8 cellular contexts compared by ENCODE assay signal in the genomic region with DNA sequence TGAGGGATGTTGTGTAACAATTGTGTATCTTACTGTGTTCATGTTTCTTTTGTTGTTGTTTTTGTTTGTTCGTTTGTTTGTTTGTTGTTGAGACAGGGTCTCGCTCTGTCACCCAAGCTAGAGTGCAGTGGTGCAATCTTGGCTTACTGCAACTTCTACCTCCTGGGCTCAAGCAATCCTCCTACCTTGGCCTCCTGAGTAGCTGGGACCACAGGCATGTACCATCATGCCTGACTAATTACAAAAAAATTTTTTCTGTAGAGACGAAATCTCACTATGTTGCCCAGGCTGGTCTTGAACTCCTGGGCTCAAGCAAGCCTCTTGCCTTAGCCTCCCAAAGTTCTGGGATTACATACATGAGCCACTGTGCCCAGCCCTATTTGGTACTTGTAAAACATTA. TPM values are rescaled to one million over a fixed set of nuclear protein-coding genes. Genes with fewer than 3 reads are reported as not detected.
DNase-seq lines count a peak whose midpoint lies in the region; ATAC-seq, FAIRE-seq and TF ChIP-seq lines count a peak whose summit lies in the region.
"Not testable (repeated sequence)": the region's sequence is repeated elsewhere in the genome, so short reads cannot be mapped to it uniquely, and the experiment has no call there.
"Had no signal": no experiment of that assay in that cellular context is flagged by ENCODE, and none has a peak within 500 bp of the region (broad histone marks: within the 10 kb centered on the region; RNA-seq: fewer than 3 reads in every experiment).

No MANE protein-coding gene starts in this region.

- H4K5ac ChIP-seq in IMR-90 (ENCODE audit: low read depth, low read length), result not testable (repeated sequence)

- not testable (repeated sequence) for H3K14ac ChIP-seq in IMR-90 (replicated peaks; ENCODE audit: low read depth, low read length)

- BruUV-seq in IMR-90 (replicated peaks; lab: Mats Ljungman, UMichigan); Panc1 (replicated peaks; lab: Mats Ljungman, UMichigan): not testable (repeated sequence)

- not testable (repeated sequence) for H3K9ac ChIP-seq in IMR-90 (ENCODE audit: low read depth, low read length)

- not testable (repeated sequence) for H2BK5ac ChIP-seq in IMR-90 (ENCODE audit: low read depth, low read length, poor library complexity, severe bottlenecking)

- not testable (repeated sequence) for H3K4me1 ChIP-seq in IMR-90 (ENCODE audit: control insufficient read depth, insufficient read depth, low read length); Panc1 (ENCODE audit: control insufficient read depth, insufficient read depth, low read length); lower lobe of right lung
- peaks cover 14% of the 10 kb centered on the region for H3K4me1 ChIP-seq in testis

- not testable (repeated sequence) for H3K23ac ChIP-seq in IMR-90 (ENCODE audit: low read depth, low read length)

- H4K20me1 ChIP-seq in IMR-90 (ENCODE audit: insufficient read depth, low read length), result not testable (repeated sequence)

- H3K56ac ChIP-seq in IMR-90 (ENCODE audit: extremely low read depth, insufficient read depth, low read length), result not testable (repeated sequence)

- not testable (repeated sequence) for H3K4me2 ChIP-seq in IMR-90 (ENCODE audit: low read depth, low read length)

- not testable (repeated sequence) for ATAC-seq in IMR-90 (ENCODE audit: low read depth); lower lobe of right lung
- peak; percentile 43; the same call in 1 of the 2 replicates for ATAC-seq in Panc1

- not testable (repeated sequence) for H3K4me3 ChIP-seq in IMR-90 (ENCODE audit: insufficient read depth, low read depth, low read length); Panc1 (ENCODE audit: low read depth in 2 of 2, low read length in 2 of 2); brain microvascular endothelial cell (ENCODE audit: low read depth, low read length); lower lobe of right lung; testis

- not testable (repeated sequence) for H3K79me1 ChIP-seq in IMR-90 (ENCODE audit: low read depth in 1 of 2, low read length in 2 of 2)

- TF ChIP-seq POLR2A in GM12891 (IDR thresholded peaks at IDR 0.05; ENCODE audit: low read depth, low read length); IMR-90 (IDR thresholded peaks at IDR 0.05; ENCODE audit: low read depth, low read length); testis (IDR thresholded peaks at IDR 0.05): not testable (repeated sequence)

- H3K9me1 ChIP-seq in IMR-90 (ENCODE audit: insufficient read depth, low read length), result not testable (repeated sequence)

- not testable (repeated sequence) for TF ChIP-seq CTCF in IMR-90 (conservative IDR thresholded peaks at IDR 0.05; ENCODE audit: low read depth, low read length); Panc1 (IDR thresholded peaks at IDR 0.05); brain microvascular endothelial cell (IDR thresholded peaks at IDR 0.05; ENCODE audit: low read depth, low read length, missing control alignments); lower lobe of right lung (IDR thresholded peaks at IDR 0.05); testis (IDR thresholded peaks at IDR 0.05)

- not testable (repeated sequence) for H2AFZ ChIP-seq in IMR-90 (replicated peaks; ENCODE audit: low read length, poor library complexity)

- not testable (repeated sequence) for H2AK9ac ChIP-seq in IMR-90 (replicated peaks; ENCODE audit: low read depth, low read length, poor library complexity)

- dilution Hi-C loops in IMR-90 (cut with HindIII; ENCODE audit: low sequenced_read_pairs, unreplicated experiment), result not testable (repeated sequence)

- POLR2A ChIA-PET in IMR-90 (lab: Charles Lee; ENCODE audit: unreplicated experiment), result interaction anchor here (0.6 kb wide), 2 partner anchors 10 to 52 kb away, joined by 4 read pairs; no protein-coding TSS in a partner anchor
- POLR2A ChIA-PET in Panc1 (lab: Charles Lee), result not testable (repeated sequence)

- H4K8ac ChIP-seq in IMR-90 (ENCODE audit: low read depth in 2 of 2, low read length in 2 of 2), result 0 out of 4 replicates have a peak overlapping the region, but pooled peaks of 1 of the 2 experiments have one; percentile 35

- CTCF ChIA-PET in IMR-90 (lab: Yijun Ruan, JAX); Panc1 (lab: Charles Lee): not testable (repeated sequence)

- 50% methylated on average over 1 of the region's 3 CpGs; no CpG with 5 or more reads in 1 of the 2 experiments for WGBS in IMR-90 (ENCODE audit: extremely low coverage in 2 of 2, insufficient read length in 1 of 2), 2 experiments
- WGBS in testis, 2 donors, result 75 to 84% methylated on average over 3 of the region's 3 CpGs

- H3K27ac ChIP-seq in IMR-90 (ENCODE audit: insufficient read depth, low read length); Panc1 (ENCODE audit: low read length); brain microvascular endothelial cell: not testable (repeated sequence)
- H3K27ac ChIP-seq in lower lobe of right lung (peak overlapping the region; percentile 5), testis (peak overlapping the region; percentile 23 to 68)

- not testable (repeated sequence) for H2AK5ac ChIP-seq in IMR-90 (ENCODE audit: low read depth, low read length)

- not testable (repeated sequence) for H4K91ac ChIP-seq in IMR-90 (ENCODE audit: insufficient read depth, low read depth, low read length)

- FAIRE-seq in GM12891 (lab: Jason Lieb, UNC), result peak; percentile 59

- H3K9me3 ChIP-seq in IMR-90 (ENCODE audit: control insufficient read depth, insufficient read depth, low read length); Panc1 (ENCODE audit: control insufficient read depth, insufficient read depth, low read depth, low read length); lower lobe of right lung; testis: not testable (repeated sequence)

- not testable (repeated sequence) for H2BK15ac ChIP-seq in IMR-90 (ENCODE audit: low read depth, low read length)

- intact Hi-C loops in IMR-90 (cut with micrococcal nuclease); Panc1 (cut with micrococcal nuclease; ENCODE audit: unreplicated experiment); lower lobe of right lung (cut with DNase I); testis (cut with DNase I; ENCODE audit: low total_unique reads): not testable (repeated sequence)

- peak overlapping the region; percentile 34; the same call in 1 of the 2 replicates for H2BK120ac ChIP-seq in IMR-90 (ENCODE audit: low read depth, low read length)

- H3K36me3 ChIP-seq in IMR-90 (ENCODE audit: control insufficient read depth, insufficient read depth, low read length); Panc1 (ENCODE audit: control insufficient read depth, insufficient read depth, low read length); brain microvascular endothelial cell (replicated peaks); lower lobe of right lung; testis (ENCODE audit: low read depth, missing control alignments): not testable (repeated sequence)

- not testable (repeated sequence) for H2BK20ac ChIP-seq in IMR-90 (ENCODE audit: low read depth, low read length)

- H3K18ac ChIP-seq in IMR-90 (ENCODE audit: low read depth, low read length), result 0 out of 2 replicates have a peak overlapping the region, but pooled peaks have one; percentile 12

- DNase-seq in GM12891 (ENCODE audit: insufficient read length, low spot score); IMR-90; Panc1 (ENCODE audit: low read depth, low spot score); lower lobe of right lung; testis: not testable (repeated sequence)
- peak; percentile 26 for DNase-seq in brain microvascular endothelial cell
- peak; percentile 39 for DNase-seq in glomerular visceral epithelial cell (ENCODE audit: extremely low spot score)

- in situ Hi-C loops in IMR-90 (cut with MboI; ENCODE audit: low sequenced_read_pairs); Panc1 (cut with HindIII; ENCODE audit: low pct_unique_long_range_greater_than_20kb, low sequenced_read_pairs); brain microvascular endothelial cell (cut with HindIII; ENCODE audit: low pct_ligation_motif_present, low sequenced_read_pairs): not testable (repeated sequence)

- not testable (repeated sequence) for TF ChIP-seq RAD21 in IMR-90 (IDR thresholded peaks at IDR 0.05; ENCODE audit: low read length)

- not testable (repeated sequence) for H3K27me3 ChIP-seq in IMR-90 (ENCODE audit: control insufficient read depth, insufficient read depth, low read length); Panc1 (ENCODE audit: control insufficient read depth, insufficient read depth, low read length); brain microvascular endothelial cell (replicated peaks); lower lobe of right lung (ENCODE audit: low read depth); testis

- H3K4ac ChIP-seq in IMR-90 (ENCODE audit: low read depth, low read length), result not testable (repeated sequence)

TF ChIP-seq in IMR-90, 13 proteins besides CTCF, POLR2A, EP300 and RAD21:
- peak; percentile 31; the same call in 1 of the 2 replicates for TF ChIP-seq CEBPB (IDR thresholded peaks at IDR 0.05; ENCODE audit: low read depth, low read length)

RNA-seq across cellular contexts. Expression of a gene that starts 13.8 kb away (rescaled TPM):
- polyA plus RNA-seq in GM12891 (2012; ENCODE audit: low read depth, missing spikeins), result 0.09 TPM
- total RNA-seq in IMR-90 (2012; rRNA removed) (0.28 and 0.54 TPM in 2 replicates), Panc1 (2021; ENCODE audit: unreplicated experiment) (3.2 TPM), lower lobe of right lung (13.5 TPM), testis (10 to 100 TPM; 13.4 to 17.8 TPM)
- polyA plus RNA-seq in IMR-90 (2012; rRNA removed) (0.39 and 0.42 TPM in 2 replicates), testis (ENCODE audit: insufficient read depth, low read depth, low replicate concordance) (12.9 TPM)
- polyA plus RNA-seq in IMR-90 (2012; cell fraction: cytosol; rRNA removed), result 0.15 and 0.37 TPM in 2 replicates
- 0.74 and 1.1 TPM in 2 replicates for polyA plus RNA-seq in IMR-90 (2012; cell fraction: nucleus; rRNA removed; ENCODE audit: low replicate concordance)
- polyA plus RNA-seq in Panc1 (2012; ENCODE audit: insufficient read length), result 4.2 TPM
- polyA plus RNA-seq: CD14-positive monocyte had no signal

RNA-seq across cellular contexts. Expression of a gene that starts 43.9 kb away (rescaled TPM):
- 64.7 TPM for polyA plus RNA-seq in GM12891 (2012; ENCODE audit: low read depth, missing spikeins)
- total RNA-seq in IMR-90 (2012; rRNA removed) (419 and 573 TPM in 2 replicates), Panc1 (2021; ENCODE audit: unreplicated experiment) (287 TPM), lower lobe of right lung (198 TPM), testis (100 to 1,000 TPM; 148 to 192 TPM)
- polyA plus RNA-seq in IMR-90 (2012; rRNA removed) (112 and 140 TPM in 2 replicates), testis (ENCODE audit: insufficient read depth, low read depth, low replicate concordance) (129 TPM)
- 64.4 and 68.9 TPM in 2 replicates for polyA plus RNA-seq in IMR-90 (2012; cell fraction: cytosol; rRNA removed)
- polyA plus RNA-seq in IMR-90 (2012; cell fraction: nucleus; rRNA removed; ENCODE audit: low replicate concordance), result 56.7 and 85.2 TPM in 2 replicates
- 190 TPM for polyA plus RNA-seq in Panc1 (2012; ENCODE audit: insufficient read length)
